ENCODE assay signal across 1 cellular context in genomic region chr17:79979841-79980215, GRCh38.
TF ChIP-seq lines count a peak whose summit lies in the region.

No MANE protein-coding gene starts in this region.

TF ChIP-seq in WTC11, 78 proteins besides CTCF, POLR2A, EP300 and RAD21 (continued from another document):
- no peak for TF ChIP-seq AFF4 (CRISPR knock-in tag; IDR thresholded peaks at IDR 0.05; ENCODE audit: borderline replicate concordance)
- TF ChIP-seq ZNF263 (CRISPR knock-in tag; IDR thresholded peaks at IDR 0.05; ENCODE audit: low read depth) = no peak
